ENCODE assay signal across 24 cellular contexts in genomic region chr10:1188556-1189135, GRCh38.
DNase-seq lines count a peak whose midpoint lies in the region; TF ChIP-seq lines count a peak whose summit lies in the region.
"Had no signal": no experiment of that assay in that cellular context is flagged by ENCODE, and none has a peak within 500 bp of the region (broad histone marks: within the 10 kb centered on the region; RNA-seq: fewer than 3 reads in every experiment).

No MANE protein-coding gene starts in this region.

- H3K27ac Mint-ChIP-seq in brain, result peak overlapping the region in 3 of 5 experiments; percentile 17 to 74 (median 49)
- H3K27ac Mint-ChIP-seq: activated CD4-positive, alpha-beta T cell treated with anti-CD3 and anti-CD28 coated beads, Interleukin-2, amount 10 ng/mL, durations not matched to agents 24 days and 14 days; naive thymus-derived CD4-positive, alpha-beta T cell had no signal

- TF ChIP-seq CTCF in brain (conservative IDR thresholded peaks at IDR 0.05) (no peak), stomach (IDR thresholded peaks at IDR 0.05) (no peak)

- peaks cover 4% of the 10 kb centered on the region for H3K36me3 Mint-ChIP-seq in brain

- no peaks in the 10 kb centered on the region for H3K9me3 Mint-ChIP-seq in brain
- H3K9me3 Mint-ChIP-seq: activated CD4-positive, alpha-beta T cell treated with anti-CD3 and anti-CD28 coated beads, Interleukin-2, amount 10 ng/mL, durations not matched to agents 24 days and 14 days; activated T-cell treated with anti-CD3 and anti-CD28 coated beads, Interleukin-2, amount 50 U/mL, for 4 hours; naive thymus-derived CD4-positive, alpha-beta T cell had no signal

- intact Hi-C loops in stomach (cut with DNase I; ENCODE audit: low total_unique reads), result no loop called here

- H3K9me3 ChIP-seq in stomach, result no peaks in the 10 kb centered on the region
- H3K9me3 ChIP-seq: breast epithelium, Caco-2, colonic mucosa, esophagus squamous epithelium, transverse colon had no signal

- H3K27ac ChIP-seq in layer of hippocampus (ENCODE audit: low read depth, low read length), result peak overlapping the region; percentile 98
- peak overlapping the region; percentile 95 for H3K27ac ChIP-seq in substantia nigra (ENCODE audit: low read depth, low read length, poor library complexity, severe bottlenecking)
- H3K27ac ChIP-seq in stomach, result peak overlapping the region in 1 of 5 donors; percentile 33
- H3K27ac ChIP-seq: colonic mucosa, hepatocyte had no signal

- H3K4me3 Mint-ChIP-seq in brain, result no peak overlapping the region
- H3K4me3 Mint-ChIP-seq: activated CD4-positive, alpha-beta T cell treated with anti-CD3 and anti-CD28 coated beads, Interleukin-2, amount 10 ng/mL, durations not matched to agents 24 days and 14 days; activated T-cell treated with anti-CD3 and anti-CD28 coated beads, Interleukin-2, amount 50 U/mL, for 4 hours; naive thymus-derived CD4-positive, alpha-beta T cell had no signal

- H3K27me3 ChIP-seq in layer of hippocampus (ENCODE audit: control insufficient read depth, insufficient read depth, low read length), result no peaks in the 10 kb centered on the region
- peaks cover 0 to 10% (median 0%) of the 10 kb centered on the region in 3 donors for H3K27me3 ChIP-seq in stomach
- H3K27me3 ChIP-seq: breast epithelium, colonic mucosa, esophagus squamous epithelium, hepatocyte, transverse colon had no signal

- DNase-seq in ELR (ENCODE audit: low read depth), result peak; percentile 11
- peak in 2 of 49 donors; percentile 42 to 54 for DNase-seq in substantia nigra (lab: John Stamatoyannopoulos, UW)
- DNase-seq in A172 (ENCODE audit: low spot score), result no peak
- DNase-seq in T-helper 1 cell, result no peak
- DNase-seq in stomach, result no peak
- DNase-seq in inferior parietal cortex (ENCODE audit: extremely low spot score), result no peak
- DNase-seq: ACHN; activated CD4-positive, alpha-beta T cell treated with anti-CD3 and anti-CD28 coated beads, Interleukin-2, amount 10 ng/mL, durations not matched to agents 24 days and 14 days; activated naive CD4-positive, alpha-beta T cell treated with Interleukin-2 at 50 U/mL for 16 hours; activated T-cell treated with anti-CD3 and anti-CD28 coated beads, Interleukin-2, amount 50 U/mL, for 4 hours; colonic mucosa; DMS79; esophagus squamous epithelium; naive thymus-derived CD4-positive, alpha-beta T cell; NCI-H1417 treated with DMSO at 0.1 percent for 48 hours; NCI-H2081 treated with DMSO at 0.1 percent for 48 hours; stimulated activated naive CD8-positive, alpha-beta T cell treated with anti-CD3 and anti-CD28 coated beads, Interleukin-15, Interleukin-2, amounts not matched to agents 100 U/mL and 50 U/mL, for 24 hours; transverse colon had no signal

- peaks cover 0 to 16% (median 0%) of the 10 kb centered on the region in 4 donors for H3K4me1 ChIP-seq in stomach
- H3K4me1 ChIP-seq: breast epithelium, colonic mucosa had no signal

- TF ChIP-seq EP300 in stomach (IDR thresholded peaks at IDR 0.05), result no peak

- no peak for TF ChIP-seq POLR2A in stomach (IDR thresholded peaks at IDR 0.05)

- H3K4me3 ChIP-seq in stomach, result no peak overlapping the region
- H3K4me3 ChIP-seq: breast epithelium, colonic mucosa, esophagus squamous epithelium, hepatocyte, skin epidermis, transverse colon had no signal

- 77 to 84% (median 82%) methylated on average over 13 to 14 of the region's 14 CpGs for WGBS in stomach, 5 donors

- H3K27me3 Mint-ChIP-seq in brain, result peaks cover 3% of the 10 kb centered on the region
- H3K27me3 Mint-ChIP-seq: activated CD4-positive, alpha-beta T cell treated with anti-CD3 and anti-CD28 coated beads, Interleukin-2, amount 10 ng/mL, durations not matched to agents 24 days and 14 days had no signal

- H3K36me3 ChIP-seq in stomach, result no peaks in the 10 kb centered on the region
- H3K36me3 ChIP-seq: breast epithelium, colonic mucosa, esophagus squamous epithelium, transverse colon had no signal

- H3K4me1 Mint-ChIP-seq in brain, result peaks cover 17% of the 10 kb centered on the region
